Comparison of ENCODE assay signal across 9 cellular contexts in the genomic region with DNA sequence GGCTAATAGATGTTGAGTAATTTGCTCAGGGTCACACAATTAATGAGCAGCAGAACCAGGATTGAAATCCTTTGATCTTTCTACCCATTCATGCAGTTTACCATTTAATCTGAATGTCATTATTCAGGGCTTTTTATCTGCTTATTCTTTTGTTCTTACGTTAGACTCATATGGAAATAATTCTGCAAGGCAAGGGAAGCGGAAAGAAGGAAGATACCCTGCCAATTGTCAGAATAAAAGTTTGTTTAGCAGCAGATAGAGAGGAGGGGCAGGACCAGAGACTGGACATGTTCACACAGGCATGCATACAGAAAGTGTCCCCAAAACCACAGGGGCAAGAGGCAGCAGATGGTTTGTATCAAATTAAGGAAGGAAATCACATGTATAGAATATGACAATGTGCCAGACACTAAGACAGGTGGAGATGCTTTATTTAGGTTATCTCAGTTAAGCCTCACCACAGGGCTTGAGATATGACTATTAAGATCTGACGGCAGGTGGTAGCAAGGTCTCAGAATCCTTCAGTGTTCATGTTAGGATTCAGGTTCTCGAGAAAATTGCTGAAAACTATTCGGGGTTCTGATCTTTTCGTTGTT. TPM values are rescaled to one million over a fixed set of nuclear protein-coding genes. Genes with fewer than 3 reads are reported as not detected.
A peak's percentile ranks its signal among the peaks of the same experiment; 100 is the strongest.
DNase-seq lines count a peak whose midpoint lies in the region; ATAC-seq, FAIRE-seq and TF ChIP-seq lines count a peak whose summit lies in the region.
"Had no signal": no experiment of that assay in that cellular context is flagged by ENCODE, and none has a peak within 500 bp of the region (broad histone marks: within the 10 kb centered on the region; RNA-seq: fewer than 3 reads in every experiment).

No MANE protein-coding gene starts in this region.

- no peaks in the 10 kb centered on the region for H3K27me3 Mint-ChIP-seq in astrocyte (ENCODE audit: low read depth, unreplicated experiment)
- no peaks in the 10 kb centered on the region for H3K27me3 Mint-ChIP-seq in Caco-2 (ENCODE audit: insufficient read depth, unreplicated experiment)

- TF ChIP-seq CTCF in astrocyte (IDR thresholded peaks at IDR 0.05; ENCODE audit: insufficient read depth, low read depth, low read length) (no peak), tibial artery (IDR thresholded peaks at IDR 0.05) (no peak), Caco-2 (IDR thresholded peaks at IDR 0.05; ENCODE audit: insufficient read depth in 1 of 2, low read depth in 1 of 2, low read length in 1 of 2, severe bottlenecking in 1 of 2, unreplicated experiment in 1 of 2) (no peak), osteoblast (IDR thresholded peaks at IDR 0.05; ENCODE audit: extremely low read depth, low read depth, low read length) (no peak)

- ATAC-seq in GM18502 (IDR thresholded peaks at IDR 0.05; ENCODE audit: poor library complexity, unreplicated experiment) (peak; percentile 96), GM21515 (IDR thresholded peaks at IDR 0.05; ENCODE audit: unreplicated experiment) (peak; percentile 96), HG03460 (IDR thresholded peaks at IDR 0.05; ENCODE audit: unreplicated experiment) (peak; percentile 97)

- H3K4me2 ChIP-seq in astrocyte (ENCODE audit: low read length) = no peak overlapping the region
- H3K4me2 ChIP-seq in osteoblast (ENCODE audit: insufficient read depth, low read length) = no peak overlapping the region

- H3K79me2 ChIP-seq in astrocyte (ENCODE audit: insufficient read depth, low read length) (no peaks in the 10 kb centered on the region), osteoblast (ENCODE audit: insufficient read depth, low read length) (no peaks in the 10 kb centered on the region)

- DNase-seq in astrocyte (ENCODE audit: low read depth) (peak; percentile 47), tibial artery (no peak), Caco-2 (no peak), osteoblast (ENCODE audit: insufficient read length, low spot score, missing footprints) (no peak)
- no peak for DNase-seq in activated CD4-positive, CD25-positive, alpha-beta regulatory T cell (lab: John Stamatoyannopoulos, UW)
- DNase-seq: immature natural killer cell had no signal

- H4K20me1 ChIP-seq in astrocyte (ENCODE audit: insufficient read depth, low read length) (no peaks in the 10 kb centered on the region), osteoblast (ENCODE audit: insufficient read depth, low read length) (no peaks in the 10 kb centered on the region)

- H3K4me1 Mint-ChIP-seq in astrocyte (ENCODE audit: low read depth, unreplicated experiment) (peaks cover 7% of the 10 kb centered on the region), Caco-2 (ENCODE audit: low read depth, unreplicated experiment) (no peaks in the 10 kb centered on the region)

- intact Hi-C loops in tibial artery (cut with DNase I; ENCODE audit: low total_unique reads) = no loop called here
- intact Hi-C loops in Caco-2 (cut with micrococcal nuclease; ENCODE audit: unreplicated experiment) = no loop called here

- H3K4me1 ChIP-seq in astrocyte (ENCODE audit: insufficient read depth, low read length) (no peaks in the 10 kb centered on the region), tibial artery (no peaks in the 10 kb centered on the region), Caco-2 (no peaks in the 10 kb centered on the region), osteoblast (ENCODE audit: insufficient read depth, low read length) (no peaks in the 10 kb centered on the region)

- FAIRE-seq in astrocyte (lab: Jason Lieb, UNC) = no peak

- H3K36me3 Mint-ChIP-seq in astrocyte (ENCODE audit: low read depth, unreplicated experiment) (peaks cover 12% of the 10 kb centered on the region), Caco-2 (ENCODE audit: insufficient read depth, unreplicated experiment) (peaks cover 6% of the 10 kb centered on the region)

- H3K9me3 ChIP-seq in astrocyte (ENCODE audit: insufficient read depth, low read depth, low read length) (no peaks in the 10 kb centered on the region), tibial artery (peaks cover 0 to 3% (median 0%) of the 10 kb centered on the region in 3 donors), Caco-2 (no peaks in the 10 kb centered on the region; the same call in 1 of the 2 replicates), osteoblast (ENCODE audit: low read depth, low read length) (peaks cover 3% of the 10 kb centered on the region)

- H3K9ac ChIP-seq in astrocyte (ENCODE audit: low read length) = no peak overlapping the region

- H3K27me3 ChIP-seq in astrocyte (ENCODE audit: insufficient read depth, low read length) (no peaks in the 10 kb centered on the region), tibial artery (no peaks in the 10 kb centered on the region), Caco-2 (replicated peaks; ENCODE audit: control insufficient read depth, insufficient read depth, low read length) (no peaks in the 10 kb centered on the region), osteoblast (ENCODE audit: insufficient read depth, low read length) (no peaks in the 10 kb centered on the region)

- no peak overlapping the region for H2AFZ ChIP-seq in astrocyte (ENCODE audit: low read depth, low read length)
- H2AFZ ChIP-seq in osteoblast (ENCODE audit: low read length) = no peak overlapping the region

- H3K27ac Mint-ChIP-seq in astrocyte (ENCODE audit: unreplicated experiment) (no peak overlapping the region), Caco-2 (ENCODE audit: unreplicated experiment) (no peak overlapping the region)
- H3K27ac Mint-ChIP-seq: immature natural killer cell had no signal

- peaks cover 2% of the 10 kb centered on the region for H3K9me3 Mint-ChIP-seq in astrocyte (ENCODE audit: unreplicated experiment)
- H3K9me3 Mint-ChIP-seq in Caco-2 (ENCODE audit: unreplicated experiment) = peaks cover 13% of the 10 kb centered on the region
- H3K9me3 Mint-ChIP-seq: immature natural killer cell had no signal

- POLR2A ChIA-PET in Caco-2 (lab: Charles Lee) = no interaction called here

- H3K36me3 ChIP-seq in astrocyte (ENCODE audit: insufficient read depth, low read length) (peaks cover 3% of the 10 kb centered on the region), tibial artery (peaks cover 14 to 19% (median 17%) of the 10 kb centered on the region in 3 donors), Caco-2 (ENCODE audit: control insufficient read depth, insufficient read depth, low read length) (no peaks in the 10 kb centered on the region), osteoblast (ENCODE audit: insufficient read depth, low read length) (no peaks in the 10 kb centered on the region)

- no TSS peak for BruUV-seq in Caco-2 (replicated peaks; lab: Mats Ljungman, UMichigan)

- CTCF ChIA-PET in Caco-2 (lab: Charles Lee) = no interaction called here

- H3K27ac ChIP-seq in astrocyte (ENCODE audit: low read depth, low read length) (no peak overlapping the region), tibial artery (no peak overlapping the region), osteoblast (ENCODE audit: low read depth, low read length) (no peak overlapping the region)

- H3K4me3 ChIP-seq in astrocyte (ENCODE audit: insufficient read depth, low read depth, low read length) (no peak overlapping the region), tibial artery (no peak overlapping the region), Caco-2 (ENCODE audit: low read depth, low read length) (no peak overlapping the region), osteoblast (ENCODE audit: insufficient read depth, low read length) (no peak overlapping the region)

- H3K4me3 Mint-ChIP-seq in astrocyte (ENCODE audit: unreplicated experiment) = no peak overlapping the region
- H3K4me3 Mint-ChIP-seq in Caco-2 (ENCODE audit: unreplicated experiment) = no peak overlapping the region
- H3K4me3 Mint-ChIP-seq: immature natural killer cell had no signal

RNA-seq across cellular contexts. Expression of a gene that starts 29.8 kb away (rescaled TPM):
- total RNA-seq in astrocyte = 9.6 and 12.0 TPM in 2 replicates
- total RNA-seq in Caco-2 (2022) = 10.4 and 11.4 TPM in 2 replicates
- total RNA-seq in osteoblast = 3.6 and 5.0 TPM in 2 replicates

RNA-seq across cellular contexts. Expression of a gene that starts 46.9 kb away (rescaled TPM):
- total RNA-seq in astrocyte = 24.8 TPM in 2 replicates
- 28.9 and 29.2 TPM in 2 replicates for total RNA-seq in Caco-2 (2022)
- 39.1 and 45.7 TPM in 2 replicates for total RNA-seq in osteoblast
